ENCODE assay signal across 8 cellular contexts in genomic region chr16:425082-425718, GRCh38. TPM values are rescaled to one million over a fixed set of nuclear protein-coding genes. Genes with fewer than 3 reads are reported as not detected.
DNase-seq lines count a peak whose midpoint lies in the region; ATAC-seq and TF ChIP-seq lines count a peak whose summit lies in the region.

Gene RAB11FIP3 (plus strand): TSS chr16:425649. CDS start chr16:426007, 358 bp downstream.

- H3K9me3 ChIP-seq in SJCRH30 (replicated peaks) = no peaks in the 10 kb centered on the region
- no peaks in the 10 kb centered on the region for H3K9me3 ChIP-seq in neutrophil

- H3K36me3 ChIP-seq in SJCRH30 (no peaks in the 10 kb centered on the region; the same call in 1 of the 2 replicates), neutrophil (no peaks in the 10 kb centered on the region)

- H3K27me3 ChIP-seq in SJCRH30 = no peaks in the 10 kb centered on the region
- peaks cover 47% of the 10 kb centered on the region for H3K27me3 ChIP-seq in neutrophil

- H3K27ac ChIP-seq in SJCRH30 (no peak within 1 kb of the TSS), neutrophil (peak within 1 kb of the TSS; percentile 47), substantia nigra (ENCODE audit: low read depth, low read length, poor library complexity, severe bottlenecking) (peak within 1 kb of the TSS; percentile 83)

- peak; percentile 92 for ATAC-seq in GM21786 (IDR thresholded peaks at IDR 0.05; ENCODE audit: unreplicated experiment)

- TF ChIP-seq CTCF in neutrophil (IDR thresholded peaks at IDR 0.05) = peak; percentile 27

- DNase-seq in EH (ENCODE audit: low read depth) (peak; percentile 82), LHCN-M2 (ENCODE audit: low read depth) (peak; percentile 79), SJCRH30 (peak; percentile 83 to 89), foreskin melanocyte (peak; percentile 68), substantia nigra (lab: John Stamatoyannopoulos, UW) (peak; percentile 43 to 91 (median 83))
- DNase-seq in activated gamma-delta T cell treated with anti-CD3 and anti-CD28 coated beads, Interleukin-2, amount 50 U/mL, for 16 hours (ENCODE audit: low read depth) = peak; percentile 67

- H3K4me3 ChIP-seq in SJCRH30 (peak within 1 kb of the TSS; percentile 63), neutrophil (ENCODE audit: low read depth in 1 of 2, low read length in 1 of 2) (peak within 1 kb of the TSS; percentile 87 to 97)

- H3K4me1 ChIP-seq in SJCRH30 (no peaks in the 10 kb centered on the region), neutrophil (ENCODE audit: control insufficient read depth in 1 of 2, insufficient read depth in 1 of 2, low read depth in 1 of 2, low read length in 1 of 2) (peaks cover 19 to 26% of the 10 kb centered on the region in 2 experiments)

RNA-seq across cellular contexts. Expression of gene RAB11FIP3, which starts in this region (rescaled TPM):
- total RNA-seq in LHCN-M2 (2014; rRNA removed) = 44.1 and 61.6 TPM in 2 replicates
- 39.3 TPM for polyA plus RNA-seq in LHCN-M2 (2012)
- total RNA-seq in SJCRH30 (2014; rRNA removed; shearing (Covaris generic)) = 28.6 and 30.2 TPM in 2 replicates
